In genomic region chr20:58398254-58398653, GRCh38 we compare ENCODE assay signal across 12 cellular contexts.
"Had no signal": no experiment of that assay in that cellular context is flagged by ENCODE, and none has a peak within 500 bp of the region (broad histone marks: within the 10 kb centered on the region; RNA-seq: fewer than 3 reads in every experiment).

No MANE protein-coding gene starts in this region.

- H3K4me1 ChIP-seq: ascending aorta, prostate gland had no signal

- H3K4me3 Mint-ChIP-seq: stimulated activated memory B cell treated with anti-CD40 and anti-IgM and Interleukin-4, amounts not matched to agents 10 μg/mL and 1 μg/mL and 100 μg/mL, for 72 hours; T-helper 1 cell treated with Interleukin-12 subunit alpha and Interleukin-12 subunit beta and Interleukin-4 antibody, amounts not matched to agents 30 μg/mL and 1 μg/mL, for 36 hours had no signal

- H3K27ac Mint-ChIP-seq: stimulated activated memory B cell treated with anti-CD40 and anti-IgM and Interleukin-4, amounts not matched to agents 10 μg/mL and 1 μg/mL and 100 μg/mL, for 72 hours; T-helper 1 cell treated with Interleukin-12 subunit alpha and Interleukin-12 subunit beta and Interleukin-4 antibody, amounts not matched to agents 30 μg/mL and 1 μg/mL, for 36 hours had no signal

- H3K36me3 ChIP-seq: ascending aorta, prostate gland, right lobe of liver, upper lobe of left lung had no signal

- H3K9me3 Mint-ChIP-seq: naive B cell; stimulated activated memory B cell treated with anti-CD40 and anti-IgM and Interleukin-4, amounts not matched to agents 10 μg/mL and 1 μg/mL and 100 μg/mL, for 72 hours; T-helper 1 cell treated with Interleukin-12 subunit alpha and Interleukin-12 subunit beta and Interleukin-4 antibody, amounts not matched to agents 30 μg/mL and 1 μg/mL, for 36 hours had no signal

- H3K27me3 Mint-ChIP-seq: naive B cell; stimulated activated memory B cell treated with anti-CD40 and anti-IgM and Interleukin-4, amounts not matched to agents 10 μg/mL and 1 μg/mL and 100 μg/mL, for 72 hours had no signal

- H3K36me3 Mint-ChIP-seq: naive B cell had no signal

- H3K27ac ChIP-seq: ascending aorta, foreskin keratinocyte, prostate gland, right lobe of liver, upper lobe of left lung had no signal

- H3K27me3 ChIP-seq: ascending aorta, foreskin keratinocyte, right lobe of liver, upper lobe of left lung had no signal

- H3K4me3 ChIP-seq: ascending aorta, prostate gland, right lobe of liver, upper lobe of left lung had no signal

- H3K9me3 ChIP-seq: ascending aorta, prostate gland, right lobe of liver, upper lobe of left lung had no signal

- ATAC-seq: foreskin keratinocyte; left cardiac atrium; right lobe of liver; SK-N-SH treated with all-trans-retinoic acid at 6 μM for 48 hours; stimulated activated memory B cell treated with anti-CD40 and anti-IgM and Interleukin-4, amounts not matched to agents 10 μg/mL and 1 μg/mL and 100 μg/mL, for 72 hours had no signal

- DNase-seq: activated CD8-positive, alpha-beta memory T cell treated with anti-CD3 and anti-CD28 coated beads, Interleukin-2, amount 50 U/mL, for 48 hours; activated effector memory CD4-positive, alpha-beta T cell treated with Interleukin-2 at 50 U/mL for 16 hours; foreskin keratinocyte; left cardiac atrium; naive B cell; right lobe of liver; upper lobe of left lung had no signal
